Comparison of ENCODE assay signal across 8 cellular contexts in the genomic region with DNA sequence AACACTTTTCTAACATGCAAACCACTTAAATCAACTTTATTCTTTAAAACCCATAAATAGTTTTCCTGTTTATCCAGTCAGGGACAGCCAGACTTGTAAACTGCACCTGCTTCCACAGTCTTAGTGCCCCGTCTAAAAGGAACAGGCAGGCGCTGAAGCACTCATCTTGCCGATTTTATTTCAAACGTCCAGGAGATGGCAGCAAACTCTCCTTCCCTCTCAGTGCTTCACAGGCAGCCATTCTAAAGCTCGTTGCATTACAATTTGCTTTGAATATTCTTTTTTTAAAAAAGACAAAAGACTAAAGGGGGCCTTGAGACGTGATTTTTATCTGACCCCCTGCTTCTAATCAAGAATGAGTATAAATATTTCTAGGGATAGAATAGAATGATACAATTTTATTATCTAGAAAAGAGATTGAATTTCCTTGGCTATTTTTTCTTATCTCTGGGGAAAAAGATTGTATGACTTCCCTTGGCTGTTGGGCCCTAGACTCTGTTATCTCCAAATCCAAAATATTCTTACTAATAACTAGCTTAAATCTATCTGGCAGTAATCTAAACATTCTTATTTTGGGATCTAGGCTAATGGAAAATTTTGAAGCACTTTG.
DNase-seq lines count a peak whose midpoint lies in the region; ATAC-seq and TF ChIP-seq lines count a peak whose summit lies in the region.

No MANE protein-coding gene starts in this region.

- H3K4me3 ChIP-seq in cardiac fibroblast (replicated peaks in 1 of 2; ENCODE audit: low read depth in 2 of 2, low read length in 2 of 2): no peak overlapping the region

- ATAC-seq in GM18517 (IDR thresholded peaks at IDR 0.05; ENCODE audit: unreplicated experiment) (peak; percentile 69), HG02970 (IDR thresholded peaks at IDR 0.05; ENCODE audit: low FRiP score, unreplicated experiment) (peak; percentile 89), left lobe of liver (peak; percentile 97)

- DNase-seq in AG09319 (ENCODE audit: extremely low read depth, low read depth) (no peak), NCI-H1694 (lab: John Stamatoyannopoulos, UW) (peak; percentile 39), T-helper 9 cell (peak; percentile 14), cardiac fibroblast (ENCODE audit: low read depth in 2 of 2) (peak; percentile 83 to 89), left lobe of liver (ENCODE audit: low spot score) (peak; percentile 64)
- peak; percentile 16 to 35 (median 21) for DNase-seq in stimulated activated CD4-positive, alpha-beta T cell treated with anti-CD3 and anti-CD28 coated beads, TNF-alpha, amount 100 ng/mL, for 24 hours (ENCODE audit: low read depth in 3 of 3)

- TF ChIP-seq CTCF in AG09319 (IDR thresholded peaks at IDR 0.05; ENCODE audit: low read depth, low read length) (peak; percentile 58), cardiac fibroblast (IDR thresholded peaks at IDR 0.05; ENCODE audit: low read depth, low read length) (peak; percentile 67)
